In the genomic region with DNA sequence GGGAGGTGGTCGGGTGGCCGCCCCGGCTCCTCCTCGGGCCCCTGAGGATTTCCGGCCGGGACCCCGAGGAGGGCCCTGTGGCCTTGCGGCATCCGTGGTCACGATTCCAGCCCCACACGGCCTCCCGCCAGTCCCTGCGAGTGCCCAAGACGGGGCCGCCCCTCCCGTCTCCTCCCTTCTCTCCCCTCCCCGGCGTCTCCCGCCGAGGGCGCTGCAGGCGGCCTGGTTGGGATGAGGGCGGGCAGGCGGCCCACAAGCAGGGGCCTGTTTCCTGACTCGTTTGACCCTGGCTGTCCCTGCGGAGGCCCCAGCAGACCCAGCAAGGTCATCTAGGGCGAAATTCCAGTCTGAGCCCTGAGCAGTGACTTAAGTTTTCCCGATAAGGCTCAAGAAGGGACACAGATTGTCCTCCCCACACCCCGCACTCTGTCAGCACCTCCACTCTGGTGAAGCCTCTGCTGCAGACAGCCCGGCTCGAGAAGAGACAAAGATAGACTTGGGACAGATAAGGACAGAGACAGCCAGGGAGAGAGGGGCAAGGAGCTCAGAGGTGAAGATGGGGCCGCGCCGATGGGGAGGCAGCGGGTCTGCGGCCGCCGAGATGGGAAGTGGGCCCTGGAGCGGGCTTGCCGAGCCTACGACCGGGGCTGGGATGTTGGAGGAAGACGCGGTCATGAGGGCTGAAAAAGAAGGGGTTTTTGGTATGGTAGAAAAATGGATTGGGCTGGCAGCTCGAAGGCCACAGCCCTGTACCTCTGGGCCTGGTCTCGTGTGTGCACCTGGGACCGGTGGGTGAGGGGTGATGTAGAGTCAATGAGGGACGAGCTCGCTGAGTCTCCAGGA, we compare ENCODE assay signal across 7 cellular contexts.
DNase-seq lines count a peak whose midpoint lies in the region; ATAC-seq, FAIRE-seq and TF ChIP-seq lines count a peak whose summit lies in the region.

No MANE protein-coding gene starts in this region.

- peak overlapping the region; percentile 90 for H3K27ac ChIP-seq in HepG2 (ENCODE audit: extremely low read length, insufficient read depth, low read length)

- no peaks in the 10 kb centered on the region for H3K36me3 ChIP-seq in HepG2 (replicated peaks in 1 of 2; ENCODE audit: control insufficient read depth in 1 of 2, insufficient read depth in 2 of 2, low read length in 2 of 2)

- peak overlapping the region; percentile 94 for H3K9ac ChIP-seq in HepG2 (ENCODE audit: insufficient read depth, low read depth, low read length)

- no peaks in the 10 kb centered on the region for H4K20me1 ChIP-seq in HepG2 (ENCODE audit: insufficient read depth, low read length)

- WGBS in HepG2 (ENCODE audit: low lambda C conversion rate): 2% methylated on average over 21 of the region's 49 CpGs

- H3K36me3 Mint-ChIP-seq in HFFc6 (ENCODE audit: low read depth): peaks cover 20% of the 10 kb centered on the region
- H3K36me3 Mint-ChIP-seq in activated CD4-positive, alpha-beta T cell treated with anti-CD3 and anti-CD28 coated beads, Interleukin-2, amount 10 ng/mL, durations not matched to agents 24 days and 14 days (ENCODE audit: low read depth): peaks cover 2% of the 10 kb centered on the region

- no peaks in the 10 kb centered on the region for H3K9me3 ChIP-seq in HepG2 (ENCODE audit: low read length)

- no peak; the same call in 1 of the 2 replicates for TF ChIP-seq RAD21 in HepG2 (CRISPR knock-in tag; IDR thresholded peaks at IDR 0.05)

- peak overlapping the region; percentile 98 for H3K4me2 ChIP-seq in HepG2 (ENCODE audit: low read depth, low read length)

- intact Hi-C loops in activated CD4-positive, alpha-beta T cell treated with anti-CD3 and anti-CD28 coated beads, Interleukin-2, amount 10 ng/mL, durations not matched to agents 24 days and 14 days (cut with micrococcal nuclease): loop anchor here (1.0 to 10.0 kb wide), 11 partner anchors 81 to 1074 kb away; a partner anchor contains a TSS
- intact Hi-C loops in HepG2 (cut with micrococcal nuclease; ENCODE audit: unreplicated experiment): loop anchor here (1.0 to 5.0 kb wide), 3 partner anchors 104 to 548 kb away; a partner anchor contains a TSS

- peaks cover 55% of the 10 kb centered on the region for H3K4me1 ChIP-seq in HepG2 (ENCODE audit: insufficient read depth, low read length)

- TF ChIP-seq EP300 in HepG2 (IDR thresholded peaks at IDR 0.05; ENCODE audit: low read depth in 2 of 2, low read length in 2 of 2) (peak in 1 of 2 experiments; percentile 8; a peak in 1 of 4 replicates), HepG2 (CRISPR knock-in tag; IDR thresholded peaks at IDR 0.05; ENCODE audit: borderline replicate concordance) (0 out of 2 replicates have a peak, but pooled peaks have one; percentile 5)

- peak; percentile 66 for DNase-seq in GM12865 (ENCODE audit: low read depth)
- peak; percentile 36 for DNase-seq in HFFc6
- peak; percentile 20 for DNase-seq in NCI-H1694 (lab: John Stamatoyannopoulos, UW)
- DNase-seq in activated CD4-positive, alpha-beta T cell treated with anti-CD3 and anti-CD28 coated beads, Interleukin-2, amount 10 ng/mL, durations not matched to agents 24 days and 14 days: peak; percentile 87
- peak; percentile 35 for DNase-seq in dedifferentiated amniotic fluid mesenchymal stem cell (ENCODE audit: extremely low spot score)
- DNase-seq in HepG2 (ENCODE audit: low spot score): peak; percentile 53
- DNase-seq in stimulated activated CD4-positive, alpha-beta T cell treated with anti-CD3 and anti-CD28 coated beads, Interleukin-4, amount 100 ng/mL, for 48 hours (ENCODE audit: low read depth in 2 of 2): peak; percentile 52 to 53

- H2AFZ ChIP-seq in HepG2 (ENCODE audit: low read length): no peak overlapping the region

- H3K4me3 Mint-ChIP-seq in HFFc6: peak overlapping the region; percentile 85
- peak overlapping the region; percentile 81 for H3K4me3 Mint-ChIP-seq in activated CD4-positive, alpha-beta T cell treated with anti-CD3 and anti-CD28 coated beads, Interleukin-2, amount 10 ng/mL, durations not matched to agents 24 days and 14 days

- no peaks in the 10 kb centered on the region; a peak in 1 of 5 replicates for H3K27me3 ChIP-seq in HepG2 (ENCODE audit: control insufficient read depth in 1 of 2, insufficient read depth in 2 of 2, low read length in 2 of 2)

- H3K79me2 ChIP-seq in HepG2 (ENCODE audit: insufficient read depth, low read length): peaks cover 13% of the 10 kb centered on the region

- peak overlapping the region; percentile 98 for H3K27ac Mint-ChIP-seq in HFFc6
- peak overlapping the region; percentile 96 for H3K27ac Mint-ChIP-seq in activated CD4-positive, alpha-beta T cell treated with anti-CD3 and anti-CD28 coated beads, Interleukin-2, amount 10 ng/mL, durations not matched to agents 24 days and 14 days

- no peak for FAIRE-seq in HepG2 (lab: Jason Lieb, UNC)

- ATAC-seq in HepG2: peak; percentile 84

- TF ChIP-seq POLR2A in HepG2 (IDR thresholded peaks at IDR 0.05; ENCODE audit: insufficient read depth in 1 of 2, low read depth in 2 of 2, low read length in 2 of 2): peak; percentile 17 to 59; a peak in 2 of 4 replicates

- H3K4me3 ChIP-seq in GM12865 (ENCODE audit: low read depth, low read length): peak overlapping the region; percentile 89
- H3K4me3 ChIP-seq in HepG2 (replicated peaks in 1 of 3; ENCODE audit: insufficient read depth in 1 of 3, low read depth in 2 of 3, low read length in 3 of 3): peak overlapping the region; percentile 63 to 87 (median 77)

- POLR2A ChIA-PET in HepG2 (lab: Yijun Ruan, JAX): interaction anchor here (0.7 to 3.5 kb wide), 12 partner anchors 10 to 570 kb away, joined by 3 to 23 read pairs (median 4); a partner anchor contains a TSS

- peaks cover 87% of the 10 kb centered on the region for H3K4me1 Mint-ChIP-seq in HFFc6 (ENCODE audit: low read depth)
- H3K4me1 Mint-ChIP-seq in activated CD4-positive, alpha-beta T cell treated with anti-CD3 and anti-CD28 coated beads, Interleukin-2, amount 10 ng/mL, durations not matched to agents 24 days and 14 days: peaks cover 53% of the 10 kb centered on the region

- in situ Hi-C loops in HepG2 (cut with HindIII; ENCODE audit: extremely low pct_ligation_motif_present, low pct_unique_long_range_greater_than_20kb): loop anchor here (10.0 kb wide), 1 partner anchor 64 kb away; no protein-coding TSS in a partner anchor

- CTCF ChIA-PET in HepG2 (lab: Yijun Ruan, JAX; ENCODE audit: low intra/inter-chr PET ratio, low total read pairs): interaction anchor here (1.2 to 2.2 kb wide), 3 partner anchors 103 to 549 kb away, joined by 3 to 20 read pairs (median 10); no protein-coding TSS in a partner anchor

- TF ChIP-seq CTCF in GM12865 (IDR thresholded peaks at IDR 0.05; ENCODE audit: insufficient read depth, low read depth, low read length, missing control alignments) (peak; percentile 10), HFFc6 (IDR thresholded peaks at IDR 0.05) (no peak), HepG2 (CRISPR knock-in tag; IDR thresholded peaks at IDR 0.05) (peak; percentile 67)

- BruUV-seq in HepG2 (replicated peaks; lab: Mats Ljungman, UMichigan): TSS peak; percentile 60

- no peaks in the 10 kb centered on the region for H3K9me3 Mint-ChIP-seq in HFFc6
- H3K9me3 Mint-ChIP-seq in activated CD4-positive, alpha-beta T cell treated with anti-CD3 and anti-CD28 coated beads, Interleukin-2, amount 10 ng/mL, durations not matched to agents 24 days and 14 days: no peaks in the 10 kb centered on the region

- H3K27me3 Mint-ChIP-seq in HFFc6 (ENCODE audit: insufficient read depth): peaks cover 6% of the 10 kb centered on the region; the same call in 1 of the 2 replicates
- H3K27me3 Mint-ChIP-seq in activated CD4-positive, alpha-beta T cell treated with anti-CD3 and anti-CD28 coated beads, Interleukin-2, amount 10 ng/mL, durations not matched to agents 24 days and 14 days: peaks cover 2% of the 10 kb centered on the region

TF ChIP-seq in HepG2, 621 proteins besides CTCF, POLR2A, EP300 and RAD21 (continues in another document):
- TF ChIP-seq ZNF343 (CRISPR knock-in tag; IDR thresholded peaks at IDR 0.05): no peak; the same call in none of the 2 replicates
- TF ChIP-seq ZNF564 (CRISPR knock-in tag; IDR thresholded peaks at IDR 0.05): peak; percentile 19; the same call in 1 of the 2 replicates
- TF ChIP-seq MEIS1 (CRISPR knock-in tag; IDR thresholded peaks at IDR 0.05; ENCODE audit: borderline replicate concordance): peak; percentile 59
- peak; percentile 86; the same call in 1 of the 2 replicates for TF ChIP-seq TMF1 (CRISPR knock-in tag; IDR thresholded peaks at IDR 0.05; ENCODE audit: low read depth)
- TF ChIP-seq, protein P1, sequence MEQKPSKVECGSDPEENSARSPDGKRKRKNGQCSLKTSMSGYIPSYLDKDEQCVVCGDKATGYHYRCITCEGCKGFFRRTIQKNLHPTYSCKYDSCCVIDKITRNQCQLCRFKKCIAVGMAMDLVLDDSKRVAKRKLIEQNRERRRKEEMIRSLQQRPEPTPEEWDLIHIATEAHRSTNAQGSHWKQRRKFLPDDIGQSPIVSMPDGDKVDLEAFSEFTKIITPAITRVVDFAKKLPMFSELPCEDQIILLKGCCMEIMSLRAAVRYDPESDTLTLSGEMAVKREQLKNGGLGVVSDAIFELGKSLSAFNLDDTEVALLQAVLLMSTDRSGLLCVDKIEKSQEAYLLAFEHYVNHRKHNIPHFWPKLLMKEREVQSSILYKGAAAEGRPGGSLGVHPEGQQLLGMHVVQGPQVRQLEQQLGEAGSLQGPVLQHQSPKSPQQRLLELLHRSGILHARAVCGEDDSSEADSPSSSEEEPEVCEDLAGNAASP (CRISPR knock-in tag; IDR thresholded peaks at IDR 0.05; ENCODE audit: borderline replicate concordance): peak; percentile 95
- peak; percentile 64 for TF ChIP-seq AGO2 (optimal IDR thresholded peaks at IDR 0.05; ENCODE audit: low read depth, low read length)
- TF ChIP-seq ZNF264 (CRISPR knock-in tag; IDR thresholded peaks at IDR 0.05): 0 out of 2 replicates have a peak, but pooled peaks have one; percentile 15
- no peak for TF ChIP-seq PCBP1 (IDR thresholded peaks at IDR 0.05; ENCODE audit: borderline replicate concordance, low read depth, low read length)
- TF ChIP-seq HNRNPL (IDR thresholded peaks at IDR 0.05; ENCODE audit: low read depth, low read length): 0 out of 2 replicates have a peak, but pooled peaks have one; percentile 65
- TF ChIP-seq ZKSCAN5 (CRISPR knock-in tag; IDR thresholded peaks at IDR 0.05): 0 out of 2 replicates have a peak, but pooled peaks have one; percentile 34
- TF ChIP-seq, protein P2, sequence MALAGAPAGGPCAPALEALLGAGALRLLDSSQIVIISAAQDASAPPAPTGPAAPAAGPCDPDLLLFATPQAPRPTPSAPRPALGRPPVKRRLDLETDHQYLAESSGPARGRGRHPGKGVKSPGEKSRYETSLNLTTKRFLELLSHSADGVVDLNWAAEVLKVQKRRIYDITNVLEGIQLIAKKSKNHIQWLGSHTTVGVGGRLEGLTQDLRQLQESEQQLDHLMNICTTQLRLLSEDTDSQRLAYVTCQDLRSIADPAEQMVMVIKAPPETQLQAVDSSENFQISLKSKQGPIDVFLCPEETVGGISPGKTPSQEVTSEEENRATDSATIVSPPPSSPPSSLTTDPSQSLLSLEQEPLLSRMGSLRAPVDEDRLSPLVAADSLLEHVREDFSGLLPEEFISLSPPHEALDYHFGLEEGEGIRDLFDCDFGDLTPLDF (CRISPR knock-in tag; IDR thresholded peaks at IDR 0.05): 0 out of 2 replicates have a peak, but pooled peaks have one; percentile 6
- TF ChIP-seq ZSCAN12 (CRISPR knock-in tag; IDR thresholded peaks at IDR 0.05): peak; percentile 34; the same call in 1 of the 2 replicates

Comparison
In these comparisons a context has a peak if more than half of its experiments do, and no peak if none do; other contexts are left out.
1. Peak in every context shown above with its lines: DNase-seq, ATAC-seq, H3K4me3 ChIP-seq and H3K27ac ChIP-seq.
2. DNase-seq: peak in every context shown above with its lines; median percentile 87 in activated CD4-positive, alpha-beta T cell treated with anti-CD3 and anti-CD28 coated beads, Interleukin-2, amount 10 ng/mL, durations not matched to agents 24 days and 14 days; 66 in GM12865; 53 in HepG2; 52 in stimulated activated CD4-positive, alpha-beta T cell treated with anti-CD3 and anti-CD28 coated beads, Interleukin-4, amount 100 ng/mL, for 48 hours; 36 in HFFc6; 35 in dedifferentiated amniotic fluid mesenchymal stem cell; 20 in NCI-H1694.